Comparison of ENCODE assay signal across 1 cellular context in genomic region chr3:72487078-72487765, GRCh38.
TF ChIP-seq lines count a peak whose summit lies in the region.

No MANE protein-coding gene starts in this region.

TF ChIP-seq in HepG2, 621 proteins besides CTCF, POLR2A, EP300 and RAD21 (continued from another document):
- TF ChIP-seq PRDM4 (CRISPR knock-in tag; IDR thresholded peaks at IDR 0.05; ENCODE audit: borderline replicate concordance) (no peak), BRD4 (CRISPR knock-in tag; IDR thresholded peaks at IDR 0.05) (no peak)
